In the genomic region with DNA sequence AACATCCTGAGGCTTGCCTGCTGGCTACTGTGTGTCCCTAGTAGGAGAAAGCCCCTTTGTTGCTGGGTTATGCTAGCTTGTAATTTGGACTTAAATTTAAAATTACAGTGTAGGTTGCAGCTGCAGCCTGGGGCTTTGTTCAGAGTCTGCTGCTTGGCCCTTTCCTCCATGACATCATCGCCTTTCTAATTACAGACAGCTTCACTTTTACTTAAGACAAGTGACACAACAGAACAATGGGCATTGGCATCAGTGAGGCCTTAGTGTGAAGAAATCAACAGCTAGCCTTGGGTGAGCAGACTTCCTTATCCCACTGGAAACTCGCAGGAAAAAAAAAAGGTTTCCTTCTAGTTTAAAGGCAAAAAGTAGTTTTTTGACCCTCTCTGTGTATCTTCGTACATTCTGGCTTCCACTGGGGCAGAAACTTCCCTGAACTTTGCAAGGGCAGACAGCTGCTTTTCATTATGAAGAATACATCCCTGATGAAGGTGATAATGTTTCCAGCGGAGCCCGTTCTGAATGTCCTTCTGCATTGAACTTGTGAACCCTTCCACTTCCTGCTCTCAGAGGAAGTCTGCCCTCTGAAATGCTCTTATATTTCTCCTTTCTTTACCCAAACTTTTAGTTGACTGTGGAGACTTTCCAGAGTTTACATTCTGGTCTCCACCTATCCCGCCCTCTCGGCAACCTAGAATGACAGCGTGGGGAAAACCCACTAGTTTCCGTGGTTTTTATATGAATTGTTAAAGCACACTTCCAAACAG, we compare ENCODE assay signal across 8 cellular contexts.
DNase-seq lines count a peak whose midpoint lies in the region; ATAC-seq lines count a peak whose summit lies in the region.

No MANE protein-coding gene starts in this region.

- DNase-seq in AG20443 (ENCODE audit: low spot score) (peak; percentile 30), NCI-H1417 (lab: John Stamatoyannopoulos, UW) (peak in 2 of 3 experiments; percentile 50 to 83), astrocyte of the hippocampus (ENCODE audit: low read depth, low spot score) (peak; percentile 57), midbrain (lab: John Stamatoyannopoulos, UW) (peak; percentile 5), NCI-H82 (lab: John Stamatoyannopoulos, UW) (no peak), LoVo (ENCODE audit: low spot score) (no peak), NCI-H82 treated with DMSO at 0.1 percent for 48 hours (lab: John Stamatoyannopoulos, UW; ENCODE audit: unreplicated experiment) (no peak)

- ATAC-seq in HG02759 (IDR thresholded peaks at IDR 0.05; ENCODE audit: unreplicated experiment): no peak

Comparison
In these comparisons a context has a peak if more than half of its experiments do, and no peak if none do; other contexts are left out.
1. DNase-seq: peak in AG20443 (single experiment), NCI-H1417 (2 of 3), astrocyte of the hippocampus (single experiment) and midbrain (single experiment); none in NCI-H82 (single experiment), LoVo (single experiment) and NCI-H82 treated with DMSO at 0.1 percent for 48 hours (single experiment).